ENCODE assay signal across 9 cellular contexts in genomic region chr3:15325228-15325627, GRCh38. TPM values are rescaled to one million over a fixed set of nuclear protein-coding genes. Genes with fewer than 3 reads are reported as not detected.
A peak's percentile ranks its signal among the peaks of the same experiment; 100 is the strongest.
DNase-seq lines count a peak whose midpoint lies in the region; ATAC-seq, FAIRE-seq and TF ChIP-seq lines count a peak whose summit lies in the region.
"Had no signal": no experiment of that assay in that cellular context is flagged by ENCODE, and none has a peak within 500 bp of the region (broad histone marks: within the 10 kb centered on the region; RNA-seq: fewer than 3 reads in every experiment).

No MANE protein-coding gene starts in this region.

- H3K27ac ChIP-seq in kidney (ENCODE audit: low read depth in 2 of 2, low read length in 2 of 2) (peak overlapping the region; percentile 23 to 51), suprapubic skin (peak overlapping the region; percentile 26)

- TF ChIP-seq POLR2A in suprapubic skin (IDR thresholded peaks at IDR 0.05), result no peak

- H3K4me1 Mint-ChIP-seq in HFFc6 (ENCODE audit: low read depth), result peaks cover 45% of the 10 kb centered on the region
- peaks cover 79% of the 10 kb centered on the region for H3K4me1 Mint-ChIP-seq in activated CD4-positive, alpha-beta memory T cell treated with anti-CD3 and anti-CD28 coated beads for 36 hours (ENCODE audit: low read depth)

- peaks cover 27 to 34% of the 10 kb centered on the region in 2 donors for H3K4me1 ChIP-seq in kidney (ENCODE audit: control insufficient read depth in 1 of 2, insufficient read depth in 1 of 2, low read depth in 1 of 2, low read length in 2 of 2)
- peaks cover 82% of the 10 kb centered on the region for H3K4me1 ChIP-seq in suprapubic skin

- H3K36me3 Mint-ChIP-seq in HFFc6 (ENCODE audit: low read depth), result peaks cover 10% of the 10 kb centered on the region
- H3K36me3 Mint-ChIP-seq in activated CD4-positive, alpha-beta memory T cell treated with anti-CD3 and anti-CD28 coated beads for 36 hours, result peaks cover 36% of the 10 kb centered on the region

- FAIRE-seq in kidney (lab: Jason Lieb, UNC), result no peak
- FAIRE-seq: GM12878 had no signal

- H3K27me3 Mint-ChIP-seq in HFFc6 (ENCODE audit: insufficient read depth), result peaks cover 2% of the 10 kb centered on the region
- H3K27me3 Mint-ChIP-seq in activated CD4-positive, alpha-beta memory T cell treated with anti-CD3 and anti-CD28 coated beads for 36 hours, result no peaks in the 10 kb centered on the region

- no peak for ATAC-seq in left lobe of liver
- ATAC-seq: GM12878 had no signal

- H3K4me3 Mint-ChIP-seq in HFFc6, result no peak overlapping the region
- no peak overlapping the region for H3K4me3 Mint-ChIP-seq in activated CD4-positive, alpha-beta memory T cell treated with anti-CD3 and anti-CD28 coated beads for 36 hours

- POLR2A ChIA-PET in activated CD4-positive, alpha-beta memory T cell treated with anti-CD3 and anti-CD28 coated beads for 36 hours (lab: Charles Lee), result no interaction called here

- TF ChIP-seq CTCF in HFFc6 (IDR thresholded peaks at IDR 0.05), result no peak
- TF ChIP-seq CTCF in kidney (IDR thresholded peaks at IDR 0.05; ENCODE audit: borderline replicate concordance, extremely low read depth, insufficient read depth), result no peak
- no peak for TF ChIP-seq CTCF in suprapubic skin (IDR thresholded peaks at IDR 0.05)

- H3K27ac Mint-ChIP-seq in HFFc6, result no peak overlapping the region
- H3K27ac Mint-ChIP-seq in activated CD4-positive, alpha-beta memory T cell treated with anti-CD3 and anti-CD28 coated beads for 36 hours, result peak overlapping the region; percentile 71

- DNase-seq in HFFc6 (peak; percentile 40), kidney (no peak), suprapubic skin (ENCODE audit: low spot score in 2 of 2) (peak in 1 of 2 donors; percentile 52), left lobe of liver (ENCODE audit: low spot score) (no peak)
- DNase-seq in activated CD4-positive, alpha-beta memory T cell treated with anti-CD3 and anti-CD28 coated beads for 36 hours, result no peak
- DNase-seq in stimulated activated CD4-positive, alpha-beta T cell treated with anti-CD3 and anti-CD28 coated beads, Interleukin-2, amount 100 ng/mL, for 48 hours, result no peak
- no peak for DNase-seq in stimulated activated naive CD4-positive, alpha-beta T cell treated with Interleukin-2 at 50 U/mL for 16 hours (lab: John Stamatoyannopoulos, UW)
- DNase-seq: amniotic stem cell had no signal

- H3K27me3 ChIP-seq in suprapubic skin, result no peaks in the 10 kb centered on the region

- no peaks in the 10 kb centered on the region for H3K9me3 Mint-ChIP-seq in HFFc6
- no peaks in the 10 kb centered on the region for H3K9me3 Mint-ChIP-seq in activated CD4-positive, alpha-beta memory T cell treated with anti-CD3 and anti-CD28 coated beads for 36 hours

- 48% methylated on average over 4 of the region's 4 CpGs for WGBS in suprapubic skin

- H3K9me3 ChIP-seq in kidney (ENCODE audit: control insufficient read depth in 1 of 2, low read length in 2 of 2) (no peaks in the 10 kb centered on the region), suprapubic skin (no peaks in the 10 kb centered on the region)

- H3K36me3 ChIP-seq in kidney (ENCODE audit: control insufficient read depth in 1 of 2, insufficient read depth in 2 of 2, low read length in 2 of 2) (peaks cover 0 to 3% of the 10 kb centered on the region in 2 donors), suprapubic skin (no peaks in the 10 kb centered on the region)

- CTCF ChIA-PET in activated CD4-positive, alpha-beta memory T cell treated with anti-CD3 and anti-CD28 coated beads for 36 hours (lab: Charles Lee), result interaction anchor here (0.8 to 1.7 kb wide), 2 partner anchors 57 to 80 kb away, joined by 3 to 5 read pairs; no protein-coding TSS in a partner anchor

- H3K9ac ChIP-seq in kidney (ENCODE audit: low read length in 2 of 2), result peak overlapping the region in 1 of 2 donors; percentile 56

- no peak overlapping the region for H3K4me3 ChIP-seq in kidney (ENCODE audit: low read length in 2 of 2)
- H3K4me3 ChIP-seq in suprapubic skin, result no peak overlapping the region
- H3K4me3 ChIP-seq: GM12878 had no signal

- intact Hi-C loops in activated CD4-positive, alpha-beta memory T cell treated with anti-CD3 and anti-CD28 coated beads for 36 hours (cut with micrococcal nuclease), result no loop called here
- intact Hi-C loops in kidney (cut with DNase I), result no loop called here

- no peak for TF ChIP-seq EP300 in suprapubic skin (IDR thresholded peaks at IDR 0.05)

RNA-seq across cellular contexts. Expression of gene SH3BP5, which starts 7.2 kb away (rescaled TPM):
- total RNA-seq in HFFc6 (2021; fragmentation: NEBNext Ultra II Directional; extraction: Animal tissue kit (Norgen Biotek cat#: 25700)), result 10 to 100 TPM; 10.8 to 14.2 (median 11.9) TPM
- 10 to 100 TPM; 33.6 to 37.5 TPM for total RNA-seq in activated CD4-positive, alpha-beta memory T cell treated with anti-CD3 and anti-CD28 coated beads for 36 hours
- total RNA-seq in kidney, result 109 TPM
- 39.1 TPM for polyA plus RNA-seq in kidney (ENCODE audit: insufficient read depth, low read depth, low replicate concordance)
- total RNA-seq in suprapubic skin, result 10 to 100 TPM; 11.2 to 27.0 (median 17.8) TPM
- 10.5 TPM for total RNA-seq in left lobe of liver
